In the genomic region with DNA sequence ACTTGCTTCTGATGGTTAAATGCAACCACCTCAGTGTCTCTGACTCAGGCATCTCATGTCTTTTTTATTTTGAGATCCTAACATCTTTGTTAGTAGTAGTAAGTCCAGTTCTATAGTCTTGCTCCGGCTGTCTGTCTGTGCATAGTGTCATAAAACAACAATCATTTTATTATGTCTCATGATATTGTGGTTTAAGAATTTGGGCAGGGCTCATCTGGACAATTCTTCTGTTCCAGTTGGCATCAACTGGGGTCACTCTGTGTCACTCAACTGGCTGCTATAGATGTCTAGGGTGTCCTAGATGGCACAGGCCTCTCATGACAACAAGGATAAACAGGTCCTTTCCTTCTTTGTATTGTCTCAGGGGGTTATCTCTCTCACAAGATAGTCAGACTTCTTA, we compare ENCODE assay signal across 25 cellular contexts.
"Had no signal": no experiment of that assay in that cellular context is flagged by ENCODE, and none has a peak within 500 bp of the region (broad histone marks: within the 10 kb centered on the region; RNA-seq: fewer than 3 reads in every experiment).

No MANE protein-coding gene starts in this region.

- H3K36me3 Mint-ChIP-seq: activated naive CD8-positive, alpha-beta T cell; memory B cell; stimulated activated memory B cell treated with anti-CD40 and anti-IgM and Interleukin-4, amounts not matched to agents 10 μg/mL and 1 μg/mL and 100 μg/mL, for 72 hours had no signal

- H3K4me3 ChIP-seq: adrenal gland, ascending aorta, breast epithelium, colonic mucosa, dorsolateral prefrontal cortex, ovary, psoas muscle, right atrium auricular region, stomach, suprapubic skin, tibial nerve had no signal

- H3K36me3 ChIP-seq: adrenal gland, ascending aorta, breast epithelium, colonic mucosa, ovary, right atrium auricular region, stomach, suprapubic skin, tibial nerve had no signal

- H3K27me3 Mint-ChIP-seq: activated naive CD8-positive, alpha-beta T cell; effector memory CD8-positive, alpha-beta T cell; stimulated activated memory B cell treated with anti-CD40 and anti-IgM and Interleukin-4, amounts not matched to agents 10 μg/mL and 1 μg/mL and 100 μg/mL, for 72 hours had no signal

- H3K4me3 Mint-ChIP-seq: activated naive CD8-positive, alpha-beta T cell; central memory CD8-positive, alpha-beta T cell; effector memory CD8-positive, alpha-beta T cell; memory B cell; naive B cell; neural crest cell; stimulated activated memory B cell treated with anti-CD40 and anti-IgM and Interleukin-4, amounts not matched to agents 10 μg/mL and 1 μg/mL and 100 μg/mL, for 72 hours had no signal

- H3K27ac Mint-ChIP-seq: activated naive CD8-positive, alpha-beta T cell; effector memory CD8-positive, alpha-beta T cell; memory B cell; naive B cell; stimulated activated memory B cell treated with anti-CD40 and anti-IgM and Interleukin-4, amounts not matched to agents 10 μg/mL and 1 μg/mL and 100 μg/mL, for 72 hours had no signal

- H3K27me3 ChIP-seq: adrenal gland, ascending aorta, breast epithelium, colonic mucosa, ovary, right atrium auricular region, stomach, suprapubic skin, tibial nerve had no signal

- H3K27ac ChIP-seq: adrenal gland, ascending aorta, breast epithelium, colonic mucosa, dorsolateral prefrontal cortex, ovary, psoas muscle, right atrium auricular region, stomach, suprapubic skin, tibial nerve had no signal

- H3K4me1 ChIP-seq: adrenal gland, ascending aorta, breast epithelium, colonic mucosa, psoas muscle, right atrium auricular region, stomach, tibial nerve had no signal

- H3K9me3 Mint-ChIP-seq: central memory CD8-positive, alpha-beta T cell had no signal

- ATAC-seq: effector memory CD8-positive, alpha-beta T cell; left colon; stimulated activated memory B cell treated with anti-CD40 and anti-IgM and Interleukin-4, amounts not matched to agents 10 μg/mL and 1 μg/mL and 100 μg/mL, for 72 hours had no signal

- H3K9me3 ChIP-seq: adrenal gland, ascending aorta, breast epithelium, colonic mucosa, ovary, psoas muscle, right atrium auricular region, stomach, suprapubic skin, tibial nerve had no signal

- DNase-seq: activated CD4-positive, alpha-beta T cell treated with anti-CD3 and anti-CD28 coated beads for 1 hour; activated naive CD4-positive, alpha-beta T cell; activated T-cell treated with anti-CD3 and anti-CD28 coated beads, Interleukin-2, amount 50 U/mL, for 1 hour; adrenal gland; colonic mucosa; dorsolateral prefrontal cortex; effector memory CD8-positive, alpha-beta T cell; foreskin fibroblast; left colon; naive B cell; ovary; psoas muscle; small intestine; stimulated activated CD4-positive, alpha-beta T cell treated with anti-CD3 and anti-CD28 coated beads, Interleukin-15, amount 100 ng/mL, for 24 hours; stomach had no signal

- H3K4me1 Mint-ChIP-seq: central memory CD8-positive, alpha-beta T cell; memory B cell; naive B cell; stimulated activated memory B cell treated with anti-CD40 and anti-IgM and Interleukin-4, amounts not matched to agents 10 μg/mL and 1 μg/mL and 100 μg/mL, for 72 hours had no signal
